8 cellular contexts compared by ENCODE assay signal in genomic region chr17:46361145-46361735, GRCh38. TPM values are rescaled to one million over a fixed set of nuclear protein-coding genes. Genes with fewer than 3 reads are reported as not detected.
DNase-seq lines count a peak whose midpoint lies in the region; ATAC-seq and TF ChIP-seq lines count a peak whose summit lies in the region.
"Not testable (repeated sequence)": the region's sequence is repeated elsewhere in the genome, so short reads cannot be mapped to it uniquely, and the experiment has no call there.

No MANE protein-coding gene starts in this region.

- not testable (repeated sequence) for H3K27ac ChIP-seq in GM23248, psoas muscle

- H3K27ac Mint-ChIP-seq in activated CD8-positive, alpha-beta T cell treated with anti-CD3 and anti-CD28 coated beads, Interleukin-2, amount 10 ng/mL, durations not matched to agents 7 days and 5 days = not testable (repeated sequence)

- in situ Hi-C loops in GM23248 (cut with MboI) = not testable (repeated sequence)

- not testable (repeated sequence) for H3K27me3 ChIP-seq in GM23248 (replicated peaks; ENCODE audit: insufficient read depth); psoas muscle (ENCODE audit: insufficient read depth in 3 of 3, low read length in 2 of 3)

- H3K9me3 ChIP-seq in GM23248 (ENCODE audit: low read depth); psoas muscle: not testable (repeated sequence)

- not testable (repeated sequence) for H2AFZ ChIP-seq in GM23248

- POLR2A ChIA-PET in activated CD8-positive, alpha-beta T cell treated with anti-CD3 and anti-CD28 coated beads, Interleukin-2, amount 10 ng/mL, durations not matched to agents 7 days and 5 days (lab: Charles Lee) = not testable (repeated sequence)

- DNase-seq in GM23248; activated CD8-positive, alpha-beta T cell treated with anti-CD3 and anti-CD28 coated beads, Interleukin-2, amount 10 ng/mL, durations not matched to agents 7 days and 5 days; left cardiac atrium; psoas muscle: not testable (repeated sequence)

- not testable (repeated sequence) for TF ChIP-seq CTCF in psoas muscle (IDR thresholded peaks at IDR 0.05)

- H3K9me2 ChIP-seq in GM23248 (ENCODE audit: insufficient read depth) = not testable (repeated sequence)

- H3K4me2 ChIP-seq in GM23248 (ENCODE audit: unreplicated experiment) = not testable (repeated sequence)

- not testable (repeated sequence) for H3K27me3 Mint-ChIP-seq in activated CD8-positive, alpha-beta T cell treated with anti-CD3 and anti-CD28 coated beads, Interleukin-2, amount 10 ng/mL, durations not matched to agents 7 days and 5 days (ENCODE audit: low read depth)

- not testable (repeated sequence) for H3K4me1 Mint-ChIP-seq in activated CD8-positive, alpha-beta T cell treated with anti-CD3 and anti-CD28 coated beads, Interleukin-2, amount 10 ng/mL, durations not matched to agents 7 days and 5 days (ENCODE audit: low read depth)

- H3K79me2 ChIP-seq in GM23248 (ENCODE audit: insufficient read depth) = not testable (repeated sequence)

- H3K9me3 Mint-ChIP-seq in activated CD8-positive, alpha-beta T cell treated with anti-CD3 and anti-CD28 coated beads, Interleukin-2, amount 10 ng/mL, durations not matched to agents 7 days and 5 days (ENCODE audit: insufficient read depth) = not testable (repeated sequence)

- ATAC-seq in GM18498 (IDR thresholded peaks at IDR 0.05; ENCODE audit: unreplicated experiment) (peak; percentile 42), GM19395 (IDR thresholded peaks at IDR 0.05; ENCODE audit: unreplicated experiment) (peak; percentile 53), HG03025 (IDR thresholded peaks at IDR 0.05; ENCODE audit: low FRiP score, unreplicated experiment) (peak; percentile 39), HG03520 (IDR thresholded peaks at IDR 0.05; ENCODE audit: unreplicated experiment) (peak; percentile 20), left cardiac atrium (peak; percentile 40 to 63), psoas muscle (peak; percentile 51 to 63 (median 55))
- peak; percentile 53 for ATAC-seq in activated CD8-positive, alpha-beta T cell treated with anti-CD3 and anti-CD28 coated beads, Interleukin-2, amount 10 ng/mL, durations not matched to agents 7 days and 5 days

- H3K36me3 ChIP-seq in GM23248 (ENCODE audit: low read depth); psoas muscle (ENCODE audit: insufficient read depth in 1 of 2, low read depth in 1 of 2): not testable (repeated sequence)

- H3K4me1 ChIP-seq in GM23248 (ENCODE audit: insufficient read depth); psoas muscle: not testable (repeated sequence)

- not testable (repeated sequence) for H3K36me3 Mint-ChIP-seq in activated CD8-positive, alpha-beta T cell treated with anti-CD3 and anti-CD28 coated beads, Interleukin-2, amount 10 ng/mL, durations not matched to agents 7 days and 5 days (ENCODE audit: low read depth)

- H4K20me1 ChIP-seq in GM23248 (ENCODE audit: insufficient read depth) = not testable (repeated sequence)

- H3K9ac ChIP-seq in GM23248 = not testable (repeated sequence)

- no CpG with 5 or more reads among the region's 42 CpGs for WGBS in GM23248 (ENCODE audit: low coverage in 1 of 2, low lambda C conversion rate in 2 of 2, missing lambda C conversion rate in 2 of 2), 2 experiments
- no CpG with 5 or more reads among the region's 42 CpGs for WGBS in psoas muscle, 3 donors

- intact Hi-C loops in left cardiac atrium (cut with DNase I); psoas muscle (cut with DNase I): not testable (repeated sequence)

- CTCF ChIA-PET in activated CD8-positive, alpha-beta T cell treated with anti-CD3 and anti-CD28 coated beads, Interleukin-2, amount 10 ng/mL, durations not matched to agents 7 days and 5 days (lab: Charles Lee) = not testable (repeated sequence)

- not testable (repeated sequence) for H3K4me3 Mint-ChIP-seq in activated CD8-positive, alpha-beta T cell treated with anti-CD3 and anti-CD28 coated beads, Interleukin-2, amount 10 ng/mL, durations not matched to agents 7 days and 5 days

- H3K4me3 ChIP-seq in GM23248 = peak overlapping the region; percentile 57
- H3K4me3 ChIP-seq in psoas muscle = not testable (repeated sequence)

- H3F3A ChIP-seq in GM23248 (ENCODE audit: insufficient read depth) = not testable (repeated sequence)

RNA-seq across cellular contexts. Expression of gene ARL17B, which starts 0.3 kb away (rescaled TPM):
- total RNA-seq in GM23248 (2014; rRNA removed; shearing (Covaris generic)) = 2.6 and 20.1 TPM in 2 replicates
- polyA plus RNA-seq in GM23248 (2016; fragmentation: Nextera tagmentation; extraction: Ambion mirVana) = 11.9 and 14.4 TPM in 2 replicates
- total RNA-seq in activated CD8-positive, alpha-beta T cell treated with anti-CD3 and anti-CD28 coated beads, Interleukin-2, amount 10 ng/mL, durations not matched to agents 7 days and 5 days = 10 to 100 TPM; 39.5 to 46.8 TPM
- total RNA-seq in left cardiac atrium = 10 to 100 TPM in 1 of 2 donors, 1 to 10 TPM in 1; 9.8 to 19.1 TPM
- total RNA-seq in psoas muscle = 10 to 100 TPM in 1 of 4 donors, 1 to 10 TPM in 3; 7.6 to 12.5 (median 8.2) TPM
- 10 to 100 TPM in 1 of 3 donors, 1 to 10 TPM in 2; 3.8 to 27.1 (median 8.7) TPM for polyA plus RNA-seq in psoas muscle
